Comparison of ENCODE assay signal across 8 cellular contexts in the genomic region with DNA sequence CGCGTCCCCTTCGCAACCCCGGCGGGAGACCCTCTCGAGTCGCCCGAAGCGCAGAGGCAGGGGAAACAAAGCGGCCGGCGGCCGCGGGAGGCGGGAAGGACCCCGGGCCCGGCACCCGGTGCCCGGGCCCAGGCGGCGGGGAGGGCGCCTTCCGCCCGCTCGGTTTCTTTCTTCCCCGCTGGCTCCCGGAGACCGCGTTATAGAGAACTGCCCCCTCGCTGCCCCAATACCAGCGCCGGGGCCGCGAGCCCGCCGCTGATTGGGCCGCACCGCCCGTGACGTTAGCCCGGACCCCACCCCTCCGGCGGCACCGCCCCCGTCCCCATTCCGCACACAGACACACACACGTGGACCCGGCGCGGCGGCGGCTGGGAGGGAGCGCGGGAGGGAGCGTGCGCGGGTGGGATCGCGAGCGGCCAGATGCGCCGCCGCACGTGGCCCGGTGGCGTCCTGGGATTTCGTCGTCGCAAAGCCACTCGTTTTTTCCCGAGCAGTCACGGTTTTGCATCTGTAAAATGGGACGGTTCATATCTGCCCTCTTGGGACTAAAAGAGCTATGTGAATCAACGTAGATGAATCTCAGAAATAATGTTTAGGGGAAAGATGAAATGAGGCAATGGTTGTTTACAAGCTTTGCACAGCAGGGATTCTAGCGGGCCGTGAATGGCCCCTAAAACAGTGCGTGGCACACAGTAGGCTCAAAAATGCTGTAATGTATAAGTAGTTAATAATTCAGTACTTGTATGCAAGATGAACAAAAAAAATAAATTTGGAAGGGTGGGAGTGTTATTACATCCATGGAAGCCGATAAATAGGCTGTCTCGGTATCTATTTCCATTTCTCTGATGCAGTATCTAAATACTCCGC. TPM values are rescaled to one million over a fixed set of nuclear protein-coding genes. Genes with fewer than 3 reads are reported as not detected.
DNase-seq lines count a peak whose midpoint lies in the region; ATAC-seq, FAIRE-seq and TF ChIP-seq lines count a peak whose summit lies in the region.

A gene (minus strand): TSS at position 209 of the 867 bp plus-strand sequence. CDS start 462 bp downstream, outside the sequence.

- peak within 1 kb of the TSS; percentile 79 for H3K4me2 ChIP-seq in GM23338
- H3K4me2 ChIP-seq in SK-N-SH, result peak within 1 kb of the TSS; percentile 97

- H3F3A ChIP-seq in GM23338 (replicated peaks; ENCODE audit: low read depth), result peaks cover 14% of the 10 kb centered on the region; the same call in 1 of the 2 replicates
- peaks cover 8% of the 10 kb centered on the region for H3F3A ChIP-seq in SK-N-SH (replicated peaks; ENCODE audit: insufficient read depth)

- peak within 1 kb of the TSS; percentile 63 for H3K4me3 Mint-ChIP-seq in GM23338
- peak within 1 kb of the TSS; percentile 63 for H3K4me3 Mint-ChIP-seq in activated naive CD4-positive, alpha-beta T cell treated with anti-CD3 and anti-CD28 coated beads, Interleukin-2, amount 10 ng/mL, durations not matched to agents 7 days and 5 days

- H3K27ac Mint-ChIP-seq in GM23338, result no peak within 1 kb of the TSS
- no peak within 1 kb of the TSS for H3K27ac Mint-ChIP-seq in activated naive CD4-positive, alpha-beta T cell treated with anti-CD3 and anti-CD28 coated beads, Interleukin-2, amount 10 ng/mL, durations not matched to agents 7 days and 5 days

- no peak for TF ChIP-seq RAD21 in SK-N-SH (IDR thresholded peaks at IDR 0.05; ENCODE audit: low read length)

- POLR2A ChIA-PET in SK-N-SH (lab: Yijun Ruan, JAX), result interaction anchor here (1.2 kb wide), 1 partner anchor 50 kb away, joined by 3 read pairs; no protein-coding TSS in a partner anchor

- FAIRE-seq in pancreas (lab: Jason Lieb, UNC), result no peak

- no peaks in the 10 kb centered on the region for H3K9me3 ChIP-seq in SK-N-SH
- no peaks in the 10 kb centered on the region for H3K9me3 ChIP-seq in pancreas
- H3K9me3 ChIP-seq in tibial artery, result no peaks in the 10 kb centered on the region

- peak within 1 kb of the TSS; percentile 76 for H3K9ac ChIP-seq in SK-N-SH

- H2AFZ ChIP-seq in GM23338, result peak within 1 kb of the TSS; percentile 59; the same call in 1 of the 2 replicates
- peak within 1 kb of the TSS; percentile 78; the same call in 1 of the 2 replicates for H2AFZ ChIP-seq in SK-N-SH (ENCODE audit: low read depth)

- intact Hi-C loops in head of caudate nucleus (cut with DNase I) (no loop called here), pancreas (cut with DNase I) (loop anchor here in 2 of 3 donors (5.0 kb wide), 2 partner anchors 57 to 62 kb away; a partner anchor contains a TSS), tibial artery (cut with DNase I; ENCODE audit: low total_unique reads) (no loop called here)

- H4K20me1 ChIP-seq in GM23338 (replicated peaks; ENCODE audit: insufficient read depth) (no peaks in the 10 kb centered on the region), SK-N-SH (ENCODE audit: insufficient read depth) (no peaks in the 10 kb centered on the region)

- TF ChIP-seq CTCF in GM23338 (conservative IDR thresholded peaks at IDR 0.05; ENCODE audit: low read depth in 2 of 2) (no peak), SK-N-SH (IDR thresholded peaks at IDR 0.05) (no peak), pancreas (IDR thresholded peaks at IDR 0.05) (no peak), tibial artery (IDR thresholded peaks at IDR 0.05) (no peak)

- no peaks in the 10 kb centered on the region for H3K36me3 ChIP-seq in GM23338 (ENCODE audit: insufficient read depth)
- no peaks in the 10 kb centered on the region for H3K36me3 ChIP-seq in SK-N-SH (replicated peaks in 1 of 2; ENCODE audit: control insufficient read depth in 1 of 2, insufficient read depth in 2 of 2, low read length in 1 of 2)
- no peaks in the 10 kb centered on the region for H3K36me3 ChIP-seq in pancreas
- H3K36me3 ChIP-seq in tibial artery, result no peaks in the 10 kb centered on the region

- H3K9me2 ChIP-seq in GM23338 (ENCODE audit: insufficient read depth) (no peaks in the 10 kb centered on the region), SK-N-SH (no peaks in the 10 kb centered on the region)

- DNase-seq in DMS79 treated with DMSO at 0.1 percent for 48 hours (lab: John Stamatoyannopoulos, UW), result peak; percentile 69
- DNase-seq in GM23338 (ENCODE audit: low spot score), result peak; percentile 87
- DNase-seq in MV-4-11 (lab: John Stamatoyannopoulos, UW), result peak; percentile 67
- DNase-seq in SK-N-SH, result peak; percentile 99
- peak; percentile 93 for DNase-seq in activated naive CD4-positive, alpha-beta T cell treated with anti-CD3 and anti-CD28 coated beads, Interleukin-2, amount 10 ng/mL, durations not matched to agents 7 days and 5 days
- peak; percentile 71 to 96 (median 91) for DNase-seq in head of caudate nucleus
- peak; percentile 89 to 95 (median 90) for DNase-seq in pancreas
- peak; percentile 83 to 92 for DNase-seq in tibial artery

- H3K36me3 Mint-ChIP-seq in GM23338 (ENCODE audit: low read depth), result no peaks in the 10 kb centered on the region
- H3K36me3 Mint-ChIP-seq in activated naive CD4-positive, alpha-beta T cell treated with anti-CD3 and anti-CD28 coated beads, Interleukin-2, amount 10 ng/mL, durations not matched to agents 7 days and 5 days, result no peaks in the 10 kb centered on the region

- H3K27me3 Mint-ChIP-seq in GM23338 (ENCODE audit: insufficient read depth, low read depth, poor library complexity), result peaks cover 76% of the 10 kb centered on the region
- H3K27me3 Mint-ChIP-seq in activated naive CD4-positive, alpha-beta T cell treated with anti-CD3 and anti-CD28 coated beads, Interleukin-2, amount 10 ng/mL, durations not matched to agents 7 days and 5 days, result peaks cover 41% of the 10 kb centered on the region

- H3K9me3 Mint-ChIP-seq in GM23338, result peaks cover 2% of the 10 kb centered on the region; the same call in 1 of the 3 replicates
- no peaks in the 10 kb centered on the region for H3K9me3 Mint-ChIP-seq in activated naive CD4-positive, alpha-beta T cell treated with anti-CD3 and anti-CD28 coated beads, Interleukin-2, amount 10 ng/mL, durations not matched to agents 7 days and 5 days

- 22% methylated on average over 24 of the region's 80 CpGs for WGBS in SK-N-SH (ENCODE audit: low lambda C conversion rate)
- 4% methylated on average over 62 to 80 of the region's 80 CpGs for WGBS in pancreas, 2 donors

- H3K27ac ChIP-seq in GM23338 (ENCODE audit: low read depth) (no peak within 1 kb of the TSS), SK-N-SH (ENCODE audit: low read depth in 2 of 2, low read length in 1 of 2) (peak within 1 kb of the TSS in 1 of 2 experiments; percentile 64; a peak in 2 of 4 replicates), pancreas (peak within 1 kb of the TSS; percentile 29 to 63 (median 58)), tibial artery (peak within 1 kb of the TSS; percentile 6 to 41)

- peaks cover 36% of the 10 kb centered on the region for H3K4me1 Mint-ChIP-seq in GM23338
- peaks cover 49% of the 10 kb centered on the region for H3K4me1 Mint-ChIP-seq in activated naive CD4-positive, alpha-beta T cell treated with anti-CD3 and anti-CD28 coated beads, Interleukin-2, amount 10 ng/mL, durations not matched to agents 7 days and 5 days

- no peaks in the 10 kb centered on the region for H3K79me2 ChIP-seq in GM23338 (replicated peaks; ENCODE audit: insufficient read depth)
- no peaks in the 10 kb centered on the region for H3K79me2 ChIP-seq in SK-N-SH (ENCODE audit: insufficient read depth)

- H3K4me3 ChIP-seq in GM23338, result peak within 1 kb of the TSS; percentile 57
- H3K4me3 ChIP-seq in SK-N-SH (ENCODE audit: low read depth in 2 of 2, low read length in 1 of 2), result peak within 1 kb of the TSS; percentile 71 to 77
- H3K4me3 ChIP-seq in pancreas, result peak within 1 kb of the TSS; percentile 49 to 73 (median 60)
- peak within 1 kb of the TSS; percentile 51 to 62 for H3K4me3 ChIP-seq in tibial artery

- TF ChIP-seq EP300 in SK-N-SH (IDR thresholded peaks at IDR 0.05; ENCODE audit: borderline replicate concordance in 1 of 2, low read depth in 1 of 2, low read length in 1 of 2), result no peak

- H3K4me1 ChIP-seq in GM23338 (ENCODE audit: insufficient read depth), result peaks cover 21% of the 10 kb centered on the region
- peaks cover 0 to 19% of the 10 kb centered on the region in 2 experiments; a peak in 1 of 4 replicates for H3K4me1 ChIP-seq in SK-N-SH (ENCODE audit: control insufficient read depth in 1 of 2, insufficient read depth in 2 of 2, low read depth in 1 of 2, low read length in 1 of 2)
- peaks cover 0 to 4% (median 3%) of the 10 kb centered on the region in 3 donors for H3K4me1 ChIP-seq in pancreas
- peaks cover 0 to 33% (median 26%) of the 10 kb centered on the region in 4 donors for H3K4me1 ChIP-seq in tibial artery

- CTCF ChIA-PET in SK-N-SH (lab: Yijun Ruan, JAX), result interaction anchor here (0.6 to 6.7 kb wide), 11 partner anchors 11 to 138 kb away, joined by 3 to 93 read pairs (median 4); a partner anchor contains a TSS
- CTCF ChIA-PET in activated naive CD4-positive, alpha-beta T cell treated with anti-CD3 and anti-CD28 coated beads, Interleukin-2, amount 10 ng/mL, durations not matched to agents 7 days and 5 days (lab: Charles Lee), result interaction anchor here (0.9 to 5.1 kb wide), 6 partner anchors 12 to 571 kb away, joined by 3 to 116 read pairs (median 13); a partner anchor contains a TSS

- ATAC-seq in GM23338 (peak; percentile 57), pancreas (peak; percentile 91 to 93 (median 91))

- H3K27me3 ChIP-seq in GM23338 (ENCODE audit: insufficient read depth) (peaks cover 84% of the 10 kb centered on the region), SK-N-SH (ENCODE audit: insufficient read depth) (no peaks in the 10 kb centered on the region), pancreas (no peaks in the 10 kb centered on the region), tibial artery (peaks cover 7 to 68% of the 10 kb centered on the region in 2 donors)

TF ChIP-seq in GM23338, 12 proteins besides CTCF, POLR2A, EP300 and RAD21 (continues in another document):
- TF ChIP-seq EZH2 (IDR thresholded peaks at IDR 0.05; ENCODE audit: low read depth, unreplicated experiment), result peak; percentile 55

TF ChIP-seq in SK-N-SH, 30 proteins besides CTCF, POLR2A, EP300 and RAD21 (continues in another document):
- TF ChIP-seq EZH2phosphoT487 (IDR thresholded peaks at IDR 0.05; ENCODE audit: borderline replicate concordance, low read depth), result no peak
- no peak for TF ChIP-seq TEAD4 (IDR thresholded peaks at IDR 0.05; ENCODE audit: borderline replicate concordance, insufficient read depth)
- no peak for TF ChIP-seq RXRA (IDR thresholded peaks at IDR 0.05; ENCODE audit: borderline replicate concordance, low read depth)
- TF ChIP-seq RFX5 (IDR thresholded peaks at IDR 0.05; ENCODE audit: low read length), result peak; percentile 78
- no peak for TF ChIP-seq GATA2 (CRISPR knock-in tag; IDR thresholded peaks at IDR 0.05)
- TF ChIP-seq NFIC (IDR thresholded peaks at IDR 0.05; ENCODE audit: borderline replicate concordance), result no peak
- TF ChIP-seq POLR2AphosphoS5 (IDR thresholded peaks at IDR 0.05; ENCODE audit: low read depth, low read length), result peak; percentile 52; the same call in 1 of the 2 replicates
- TF ChIP-seq ELF1 (IDR thresholded peaks at IDR 0.05), result no peak

RNA-seq across cellular contexts. Expression of the gene that starts here (rescaled TPM):
- 1.7 and 2.4 TPM in 2 replicates for total RNA-seq in GM23338 (2014; rRNA removed; shearing (Covaris generic))
- polyA plus RNA-seq in GM23338 (2016; fragmentation: Nextera tagmentation; extraction: Ambion mirVana) (0.42 and 0.82 TPM in 2 replicates), SK-N-SH (2012; rRNA removed) (2.7 and 3.1 TPM in 2 replicates), pancreas (1 to 10 TPM in 1 of 2 donors, under 1 TPM in 1; 0.49 to 1.4 TPM)
- polyA plus RNA-seq in SK-N-SH (2012; cell fraction: cytosol; rRNA removed), result 3.4 and 4.0 TPM in 2 replicates
- polyA plus RNA-seq in SK-N-SH (2012; cell fraction: nucleus; rRNA removed), result 2.8 and 4.0 TPM in 2 replicates
- 1 to 10 TPM; 2.4 to 4.3 (median 3.1) TPM for total RNA-seq in pancreas

Comparison
In these comparisons a context has a peak if more than half of its experiments do, and no peak if none do; other contexts are left out.
1. intact Hi-C loops: an anchor here in pancreas (5.0 kb wide); none called in head of caudate nucleus and tibial artery.